Comparison of ENCODE assay signal across 13 cellular contexts in the genomic region with DNA sequence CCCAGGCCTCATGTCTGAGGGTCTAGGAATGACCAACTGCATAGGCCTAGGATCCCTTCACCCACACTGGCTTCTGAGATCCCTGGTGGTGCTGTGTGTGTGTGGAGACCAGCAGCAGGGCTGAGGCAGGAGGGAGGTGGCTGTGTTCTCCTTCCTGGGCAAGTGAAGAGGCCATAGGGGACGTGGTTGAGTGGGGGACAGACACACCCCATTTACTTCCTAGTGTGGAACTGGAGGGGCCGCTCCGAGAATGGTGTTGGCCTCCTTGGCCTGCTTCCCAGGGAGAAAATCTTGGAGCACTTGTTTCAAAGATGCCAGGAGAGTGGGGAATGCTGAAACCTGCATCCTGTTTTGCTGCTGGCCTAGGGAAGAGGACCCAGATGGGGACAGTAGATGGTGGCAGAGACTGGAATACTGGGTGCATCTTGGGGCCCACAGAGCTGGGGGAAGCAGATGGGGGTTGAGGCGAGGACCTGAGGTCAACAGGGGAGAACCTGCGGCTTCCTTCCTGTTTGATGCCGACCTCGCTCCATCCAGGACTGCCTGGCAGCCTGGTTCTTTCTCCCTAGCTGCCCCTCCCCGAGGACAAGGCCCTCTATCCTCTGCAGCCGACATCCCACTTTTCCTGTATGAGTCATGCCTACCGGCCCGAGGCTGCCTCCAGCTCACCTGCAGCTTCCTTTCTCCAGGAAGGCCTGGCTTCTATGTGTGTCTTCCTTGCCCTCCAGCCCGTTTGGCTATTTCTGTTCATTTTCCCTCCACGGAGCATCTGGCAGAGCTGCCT. TPM values are rescaled to one million over a fixed set of nuclear protein-coding genes. Genes with fewer than 3 reads are reported as not detected.
DNase-seq lines count a peak whose midpoint lies in the region; ATAC-seq, FAIRE-seq and TF ChIP-seq lines count a peak whose summit lies in the region.
"Had no signal": no experiment of that assay in that cellular context is flagged by ENCODE, and none has a peak within 500 bp of the region (broad histone marks: within the 10 kb centered on the region; RNA-seq: fewer than 3 reads in every experiment).

No MANE protein-coding gene starts in this region.

- H3K9ac ChIP-seq in endothelial cell of umbilical vein (replicated peaks; ENCODE audit: extremely low read depth, insufficient read depth, low read length): no peak overlapping the region

- POLR2A ChIA-PET in endothelial cell of umbilical vein (lab: Charles Lee): interaction anchor here (0.6 to 1.2 kb wide), 3 partner anchors 18 to 24 kb away, joined by 3 to 5 read pairs (median 5); no protein-coding TSS in a partner anchor

- peaks cover 16% of the 10 kb centered on the region for H3K27me3 Mint-ChIP-seq in nephron progenitor cell (ENCODE audit: low read depth, poor library complexity)

- H2AFZ ChIP-seq in endothelial cell of umbilical vein (ENCODE audit: low read depth, low read length): no peak overlapping the region

- BruUV-seq in endothelial cell of umbilical vein (replicated peaks; lab: Mats Ljungman, UMichigan): no TSS peak

- H3K27ac ChIP-seq in endothelial cell of umbilical vein (ENCODE audit: insufficient read depth, low read depth, low read length): peak overlapping the region; percentile 56
- H3K27ac ChIP-seq: ovary had no signal

- intact Hi-C loops in endothelial cell of umbilical vein (cut with micrococcal nuclease): loop anchor here (1.0 kb wide), 3 partner anchors 10 to 25 kb away; partner anchors contain the start of genes MMS19 and UBTD1

- H3K4me1 ChIP-seq in endothelial cell of umbilical vein (ENCODE audit: control insufficient read depth, extremely low read depth, insufficient read depth, low read length): peaks cover 28% of the 10 kb centered on the region

- no peaks in the 10 kb centered on the region for H3K9me3 Mint-ChIP-seq in nephron progenitor cell
- H3K9me3 Mint-ChIP-seq: brain had no signal

- no peaks in the 10 kb centered on the region for H3K36me3 ChIP-seq in endothelial cell of umbilical vein (ENCODE audit: control insufficient read depth in 2 of 2, extremely low read depth in 1 of 2, insufficient read depth in 2 of 2, low read length in 2 of 2)
- H3K36me3 ChIP-seq: ovary had no signal

- H3K9me1 ChIP-seq in endothelial cell of umbilical vein (replicated peaks; ENCODE audit: control insufficient read depth, extremely low read depth, insufficient read depth, low read length): no peaks in the 10 kb centered on the region

- H3K79me2 ChIP-seq in endothelial cell of umbilical vein (ENCODE audit: control insufficient read depth, insufficient read depth, low read length): peaks cover 8% of the 10 kb centered on the region

- peak; percentile 97 for DNase-seq in DMS53 (lab: John Stamatoyannopoulos, UW)
- peak; percentile 68 for DNase-seq in NCI-H510A (lab: John Stamatoyannopoulos, UW)
- DNase-seq in endothelial cell of umbilical vein (ENCODE audit: low read depth, low spot score): peak; percentile 88
- no peak for DNase-seq in nephron progenitor cell
- no peak for DNase-seq in RPMI8226
- DNase-seq in LoVo (ENCODE audit: low spot score): no peak
- DNase-seq: C1 segment of cervical spinal cord, NCI-H187 had no signal

- H3K27ac Mint-ChIP-seq in nephron progenitor cell: peak overlapping the region; percentile 85

- dilution Hi-C loops in endothelial cell of umbilical vein (cut with MboI; ENCODE audit: extremely low pct_ligation_motif_present, low sequenced_read_pairs): no loop called here

- H3K4me3 Mint-ChIP-seq in nephron progenitor cell: no peak overlapping the region

- no peaks in the 10 kb centered on the region for H3K36me3 Mint-ChIP-seq in nephron progenitor cell (ENCODE audit: low read depth)
- H3K36me3 Mint-ChIP-seq: brain had no signal

- ATAC-seq in GM18520 (IDR thresholded peaks at IDR 0.05; ENCODE audit: unreplicated experiment) (no peak), GM21786 (IDR thresholded peaks at IDR 0.05; ENCODE audit: unreplicated experiment) (no peak)
- ATAC-seq: GM12878 had no signal

- CTCF ChIA-PET in endothelial cell of umbilical vein (lab: Charles Lee): interaction anchor here (1.2 to 2.9 kb wide), 7 partner anchors 10 to 54 kb away, joined by 3 to 28 read pairs (median 6); partner anchors contain the start of genes ANKRD2 and UBTD1

- FAIRE-seq in endothelial cell of umbilical vein (lab: Jason Lieb, UNC): peak; percentile 96
- FAIRE-seq: GM12878 had no signal

- no peaks in the 10 kb centered on the region for H4K20me1 ChIP-seq in endothelial cell of umbilical vein (replicated peaks; ENCODE audit: control insufficient read depth, extremely low read depth, insufficient read depth, low read length)

- no peaks in the 10 kb centered on the region for H3K9me3 ChIP-seq in endothelial cell of umbilical vein (replicated peaks; ENCODE audit: control insufficient read depth, insufficient read depth, low read length)
- H3K9me3 ChIP-seq: ovary had no signal

- H3K27me3 ChIP-seq in endothelial cell of umbilical vein (ENCODE audit: control insufficient read depth in 2 of 2, insufficient read depth in 2 of 2, low read length in 2 of 2): no peaks in the 10 kb centered on the region
- H3K27me3 ChIP-seq: ovary had no signal

- peak overlapping the region; percentile 26 for H3K4me2 ChIP-seq in endothelial cell of umbilical vein (ENCODE audit: insufficient read depth, low read length)

- TF ChIP-seq POLR2A in endothelial cell of umbilical vein (IDR thresholded peaks at IDR 0.05; ENCODE audit: low read depth, low read length): peak; percentile 59

- TF ChIP-seq CTCF in endothelial cell of umbilical vein (IDR thresholded peaks at IDR 0.05; ENCODE audit: extremely low read depth in 1 of 2, insufficient read depth in 1 of 2, low read depth in 1 of 2, low read length in 2 of 2) (no peak), nephron progenitor cell (IDR thresholded peaks at IDR 0.05) (no peak)

- H3K4me3 ChIP-seq in endothelial cell of umbilical vein (replicated peaks in 1 of 3; ENCODE audit: insufficient read depth in 1 of 3, low read depth in 1 of 3, low read length in 3 of 3): no peak overlapping the region
- H3K4me3 ChIP-seq: GM12878, ovary had no signal

- H3K4me1 Mint-ChIP-seq in nephron progenitor cell: peaks cover 64% of the 10 kb centered on the region

TF ChIP-seq in endothelial cell of umbilical vein, 7 proteins besides CTCF, POLR2A, EP300 and RAD21:
- TF ChIP-seq POLR2AphosphoS5 (IDR thresholded peaks at IDR 0.05; ENCODE audit: insufficient read depth, low read depth, low read length) (peak; percentile 44), GATA2 (IDR thresholded peaks at IDR 0.05; ENCODE audit: insufficient read depth, insufficient read length, low read depth, low read length) (no peak), JUN (IDR thresholded peaks at IDR 0.05; ENCODE audit: borderline replicate concordance, insufficient read depth, insufficient read length, low read depth) (peak; percentile 54), EZH2 (IDR thresholded peaks at IDR 0.05; ENCODE audit: borderline replicate concordance, low read depth, low read length, severe bottlenecking) (no peak), FOS (IDR thresholded peaks at IDR 0.05; ENCODE audit: borderline replicate concordance, insufficient read depth, low read length) (peak; percentile 80)

RNA-seq across cellular contexts. Expression of gene UBTD1, which starts 19.2 kb away (rescaled TPM):
- 42.6 and 44.1 TPM in 2 replicates for total RNA-seq in endothelial cell of umbilical vein
- polyA plus RNA-seq in endothelial cell of umbilical vein: 63.7 and 89.3 TPM in 2 replicates
- polyA plus RNA-seq in endothelial cell of umbilical vein (2011; cell fraction: cytosol; rRNA removed): 49.2 and 66.4 TPM in 2 replicates
- polyA plus RNA-seq in endothelial cell of umbilical vein (2011; cell fraction: nucleus; rRNA removed): 18.1 and 22.7 TPM in 2 replicates
- 24.5 and 41.0 TPM in 2 replicates for polyA plus RNA-seq in endothelial cell of umbilical vein (2012)
- 14.8 and 20.9 TPM in 2 replicates for polyA minus RNA-seq in endothelial cell of umbilical vein
- 3.6 TPM for polyA minus RNA-seq in endothelial cell of umbilical vein (2011; cell fraction: cytosol; rRNA and poly(A)+ RNA removed)
- polyA minus RNA-seq in endothelial cell of umbilical vein (2011; cell fraction: nucleus; rRNA and poly(A)+ RNA removed): 5.1 and 10.4 TPM in 2 replicates

RNA-seq across cellular contexts. Expression of gene MMS19, which starts 19.7 kb away (rescaled TPM):
- total RNA-seq in endothelial cell of umbilical vein: 80.9 and 95.2 TPM in 2 replicates
- 123 and 135 TPM in 2 replicates for polyA plus RNA-seq in endothelial cell of umbilical vein
- polyA plus RNA-seq in endothelial cell of umbilical vein (2011; cell fraction: cytosol; rRNA removed): 77.1 and 82.2 TPM in 2 replicates
- 284 and 338 TPM in 2 replicates for polyA plus RNA-seq in endothelial cell of umbilical vein (2011; cell fraction: nucleus; rRNA removed)
- polyA plus RNA-seq in endothelial cell of umbilical vein (2012): 68.3 and 74.8 TPM in 2 replicates
- 155 and 161 TPM in 2 replicates for polyA minus RNA-seq in endothelial cell of umbilical vein
- polyA minus RNA-seq in endothelial cell of umbilical vein (2011; cell fraction: cytosol; rRNA and poly(A)+ RNA removed): 55.2 TPM
- 90.5 and 121 TPM in 2 replicates for polyA minus RNA-seq in endothelial cell of umbilical vein (2011; cell fraction: nucleus; rRNA and poly(A)+ RNA removed)

RNA-seq across cellular contexts. Expression of gene ANKRD2, which starts 54.6 kb away (rescaled TPM):
- 1.6 and 2.3 TPM in 2 replicates for total RNA-seq in endothelial cell of umbilical vein
- polyA plus RNA-seq in endothelial cell of umbilical vein: 1.7 and 1.8 TPM in 2 replicates
- 1.7 and 1.9 TPM in 2 replicates for polyA plus RNA-seq in endothelial cell of umbilical vein (2011; cell fraction: cytosol; rRNA removed)
- 0.91 and 1.1 TPM in 2 replicates for polyA plus RNA-seq in endothelial cell of umbilical vein (2011; cell fraction: nucleus; rRNA removed)
- polyA plus RNA-seq in endothelial cell of umbilical vein (2012): 2.4 and 3.5 TPM in 2 replicates
- 0.59 and 1.1 TPM in 2 replicates for polyA minus RNA-seq in endothelial cell of umbilical vein
- polyA minus RNA-seq in endothelial cell of umbilical vein (2011; cell fraction: cytosol; rRNA and poly(A)+ RNA removed): not detected
- polyA minus RNA-seq in endothelial cell of umbilical vein (2011; cell fraction: nucleus; rRNA and poly(A)+ RNA removed): 0.63 TPM in 1 of 2 replicates, not detected in the other

Comparison
In these comparisons a context has a peak if more than half of its experiments do, and no peak if none do; other contexts are left out.
1. DNase-seq: peak in DMS53 (single experiment), NCI-H510A (single experiment) and endothelial cell of umbilical vein (single experiment); none in nephron progenitor cell (single experiment), RPMI8226 (single experiment) and LoVo (single experiment).